In the genomic region with DNA sequence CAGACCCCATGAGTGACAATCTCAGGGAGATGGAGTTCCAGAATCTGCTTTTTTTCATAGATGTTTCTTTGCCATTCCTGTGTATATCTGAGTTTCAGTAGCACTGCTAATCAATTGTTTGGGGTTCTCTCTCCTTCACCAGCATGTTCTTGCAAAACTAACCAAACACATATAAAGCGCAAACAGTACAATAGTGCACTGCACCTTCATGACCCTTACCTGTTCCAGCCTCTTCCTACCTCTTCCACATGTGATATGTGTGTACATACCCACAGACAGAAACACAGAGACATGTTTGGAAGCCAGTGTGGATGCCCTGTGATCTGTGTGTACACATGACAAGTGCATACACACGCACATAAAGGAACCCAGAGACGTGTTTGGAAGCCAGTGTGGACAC, we compare ENCODE assay signal across 10 cellular contexts. TPM values are rescaled to one million over a fixed set of nuclear protein-coding genes. Genes with fewer than 3 reads are reported as not detected.
DNase-seq lines count a peak whose midpoint lies in the region; ATAC-seq and TF ChIP-seq lines count a peak whose summit lies in the region.
"Had no signal": no experiment of that assay in that cellular context is flagged by ENCODE, and none has a peak within 500 bp of the region (broad histone marks: within the 10 kb centered on the region; RNA-seq: fewer than 3 reads in every experiment).

No MANE protein-coding gene starts in this region.

- H3K9me3 ChIP-seq in AG04450 (ENCODE audit: control insufficient read depth, insufficient read depth, low read length) = no peaks in the 10 kb centered on the region; the same call in 1 of the 2 replicates
- H3K9me3 ChIP-seq in mesodermal cell (ENCODE audit: control insufficient read depth, low read length) = no peaks in the 10 kb centered on the region
- no peaks in the 10 kb centered on the region for H3K9me3 ChIP-seq in body of pancreas

- POLR2A ChIA-PET in AG04450 (lab: Yijun Ruan, JAX) = no interaction called here

- intact Hi-C loops in body of pancreas (cut with DNase I) = no loop called here

- TF ChIP-seq POLR2A in body of pancreas (IDR thresholded peaks at IDR 0.05) = no peak

- peaks cover 0 to 3% (median 0%) of the 10 kb centered on the region in 5 experiments for H3K9me3 Mint-ChIP-seq in brain

- peak overlapping the region; percentile 67 to 83 (median 70) for H3K4me3 Mint-ChIP-seq in brain

- DNase-seq in AG04450 (ENCODE audit: low read depth, low spot score) = no peak
- DNase-seq in body of pancreas = no peak
- DNase-seq in H7 = no peak
- no peak for DNase-seq in RPMI8226
- no peak for DNase-seq in SKM-1 (lab: John Stamatoyannopoulos, UW; ENCODE audit: unreplicated experiment)
- DNase-seq: GDM1, NCI-H187 treated with DMSO at 0.1 percent for 48 hours had no signal

- peaks cover 25% of the 10 kb centered on the region for H3K36me3 Mint-ChIP-seq in brain

- H3K27ac ChIP-seq in AG04450 (ENCODE audit: low read depth, low read length) (no peak overlapping the region), mesodermal cell (ENCODE audit: low read depth, low read length, severe bottlenecking) (no peak overlapping the region), body of pancreas (no peak overlapping the region)

- H3K27ac Mint-ChIP-seq in brain = peak overlapping the region in 1 of 5 experiments; percentile 0

- peaks cover 4% of the 10 kb centered on the region for H3K27me3 Mint-ChIP-seq in brain

- H3K4me3 ChIP-seq in AG04450 (ENCODE audit: low read depth, low read length) (peak overlapping the region; percentile 78), mesodermal cell (ENCODE audit: extremely low read depth, insufficient read depth, low read length, poor library complexity, severe bottlenecking) (peak overlapping the region; percentile 96), body of pancreas (no peak overlapping the region), H7 (ENCODE audit: insufficient read depth, low read depth, low read length) (no peak overlapping the region)

- H3K27me3 ChIP-seq in AG04450 (ENCODE audit: control insufficient read depth, insufficient read depth, low read length) (no peaks in the 10 kb centered on the region), body of pancreas (no peaks in the 10 kb centered on the region), H7 (ENCODE audit: control insufficient read depth, insufficient read depth, low read length) (no peaks in the 10 kb centered on the region; the same call in 1 of the 2 replicates)

- H3K4me1 Mint-ChIP-seq in brain = peaks cover 33% of the 10 kb centered on the region

- ATAC-seq in HG03378 (IDR thresholded peaks at IDR 0.05; ENCODE audit: unreplicated experiment) (peak; percentile 0), body of pancreas (no peak)

- H3K4me1 ChIP-seq in mesodermal cell (ENCODE audit: control insufficient read depth, insufficient read depth, low read length, poor library complexity, severe bottlenecking) = peaks cover 20% of the 10 kb centered on the region
- H3K4me1 ChIP-seq in body of pancreas = peaks cover 14% of the 10 kb centered on the region

- CTCF ChIA-PET in AG04450 (lab: Charles Lee) = no interaction called here

- TF ChIP-seq CTCF in AG04450 (IDR thresholded peaks at IDR 0.05; ENCODE audit: low read depth, low read length) (no peak), brain (conservative IDR thresholded peaks at IDR 0.05) (no peak), body of pancreas (IDR thresholded peaks at IDR 0.05) (no peak)

- peaks cover 53% of the 10 kb centered on the region for H3K36me3 ChIP-seq in mesodermal cell (ENCODE audit: control insufficient read depth, insufficient read depth, low read length)
- no peaks in the 10 kb centered on the region for H3K36me3 ChIP-seq in body of pancreas (replicated peaks in 1 of 2; ENCODE audit: insufficient read depth in 1 of 2, low read depth in 2 of 2)
- peaks cover 5% of the 10 kb centered on the region for H3K36me3 ChIP-seq in H7 (replicated peaks; ENCODE audit: control insufficient read depth, insufficient read depth, low read length)

- 87 to 92% methylated on average over 2 to 3 of the region's 3 CpGs for WGBS in mesodermal cell (ENCODE audit: insufficient coverage in 2 of 2), 2 experiments
- WGBS in body of pancreas, 2 donors = 64 to 78% methylated on average over 3 of the region's 3 CpGs

RNA-seq across cellular contexts. Expression of gene CEP43, which starts 1.8 kb away (rescaled TPM):
- 12.7 and 21.4 TPM in 2 replicates for polyA plus RNA-seq in AG04450 (2011; rRNA removed)
- polyA minus RNA-seq in AG04450 (2011; rRNA and poly(A)+ RNA removed) = 6.7 and 12.6 TPM in 2 replicates
- polyA plus RNA-seq in brain (ENCODE audit: insufficient read depth, low read depth, low replicate concordance) = 5.3 TPM
- 17.5 TPM for polyA plus RNA-seq in mesodermal cell (2013, experiment 1 of 2)
- 20.0 TPM for polyA plus RNA-seq in mesodermal cell (2013, experiment 2 of 2)
- total RNA-seq in body of pancreas = 10 to 100 TPM; 11.4 to 45.8 TPM
- total RNA-seq in H7 (2014; rRNA removed; shearing (Covaris generic)) = 14.8 and 16.8 TPM in 2 replicates

RNA-seq across cellular contexts. Expression of gene RNASET2, which starts 41.0 kb away (rescaled TPM):
- polyA plus RNA-seq in AG04450 (2011; rRNA removed) = 25.2 and 28.0 TPM in 2 replicates
- 6.3 and 9.2 TPM in 2 replicates for polyA minus RNA-seq in AG04450 (2011; rRNA and poly(A)+ RNA removed)
- 39.3 TPM for polyA plus RNA-seq in brain (ENCODE audit: insufficient read depth, low read depth, low replicate concordance)
- polyA plus RNA-seq in mesodermal cell (2013, experiment 1 of 2) = 18.2 TPM
- 18.3 TPM for polyA plus RNA-seq in mesodermal cell (2013, experiment 2 of 2)
- total RNA-seq in body of pancreas = 10 to 100 TPM; 53.7 to 66.3 TPM
- 27.8 and 41.3 TPM in 2 replicates for total RNA-seq in H7 (2014; rRNA removed; shearing (Covaris generic))

Comparison
In these comparisons a context has a peak if more than half of its experiments do, and no peak if none do; other contexts are left out.
1. H3K4me3 ChIP-seq: peak in AG04450 (single experiment) and mesodermal cell (single experiment); none in body of pancreas (0 of 2) and H7 (single experiment).